In the genomic region with DNA sequence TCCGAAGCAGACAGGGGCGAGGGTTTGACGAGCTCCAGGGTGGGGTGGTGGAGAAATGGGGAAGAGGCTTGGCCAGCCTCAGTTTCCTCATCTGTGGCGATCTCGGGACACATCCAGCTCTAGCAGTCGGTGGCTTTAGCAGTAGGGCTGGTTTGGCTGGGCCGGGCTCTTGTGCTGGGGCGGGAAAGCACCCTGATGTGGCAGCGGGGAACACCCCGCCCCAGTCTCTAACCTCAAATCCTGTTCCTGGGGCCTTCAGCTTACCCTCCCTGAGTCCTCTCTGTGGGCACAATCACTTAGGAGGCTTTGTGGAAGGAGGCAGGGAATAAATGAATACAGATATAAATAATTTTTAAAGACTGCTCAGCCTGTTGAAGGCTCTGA, we compare ENCODE assay signal across 1 cellular context.
TF ChIP-seq lines count a peak whose summit lies in the region.

No MANE protein-coding gene starts in this region.

TF ChIP-seq in K562, 482 proteins besides CTCF, POLR2A, EP300 and RAD21 (continued from another document):
- TF ChIP-seq, protein P1, sequence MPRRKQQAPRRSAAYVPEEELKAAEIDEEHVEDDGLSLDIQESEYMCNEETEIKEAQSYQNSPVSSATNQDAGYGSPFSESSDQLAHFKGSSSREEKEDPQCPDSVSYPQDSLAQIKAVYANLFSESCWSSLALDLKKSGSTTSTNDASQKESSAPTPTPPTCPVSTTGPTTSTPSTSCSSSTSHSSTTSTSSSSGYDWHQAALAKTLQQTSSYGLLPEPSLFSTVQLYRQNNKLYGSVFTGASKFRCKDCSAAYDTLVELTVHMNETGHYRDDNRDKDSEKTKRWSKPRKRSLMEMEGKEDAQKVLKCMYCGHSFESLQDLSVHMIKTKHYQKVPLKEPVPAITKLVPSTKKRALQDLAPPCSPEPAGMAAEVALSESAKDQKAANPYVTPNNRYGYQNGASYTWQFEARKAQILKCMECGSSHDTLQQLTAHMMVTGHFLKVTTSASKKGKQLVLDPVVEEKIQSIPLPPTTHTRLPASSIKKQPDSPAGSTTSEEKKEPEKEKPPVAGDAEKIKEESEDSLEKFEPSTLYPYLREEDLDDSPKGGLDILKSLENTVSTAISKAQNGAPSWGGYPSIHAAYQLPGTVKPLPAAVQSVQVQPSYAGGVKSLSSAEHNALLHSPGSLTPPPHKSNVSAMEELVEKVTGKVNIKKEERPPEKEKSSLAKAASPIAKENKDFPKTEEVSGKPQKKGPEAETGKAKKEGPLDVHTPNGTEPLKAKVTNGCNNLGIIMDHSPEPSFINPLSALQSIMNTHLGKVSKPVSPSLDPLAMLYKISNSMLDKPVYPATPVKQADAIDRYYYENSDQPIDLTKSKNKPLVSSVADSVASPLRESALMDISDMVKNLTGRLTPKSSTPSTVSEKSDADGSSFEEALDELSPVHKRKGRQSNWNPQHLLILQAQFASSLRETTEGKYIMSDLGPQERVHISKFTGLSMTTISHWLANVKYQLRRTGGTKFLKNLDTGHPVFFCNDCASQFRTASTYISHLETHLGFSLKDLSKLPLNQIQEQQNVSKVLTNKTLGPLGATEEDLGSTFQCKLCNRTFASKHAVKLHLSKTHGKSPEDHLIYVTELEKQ (CRISPR knock-in tag; IDR thresholded peaks at IDR 0.05) = no peak
- 0 out of 2 replicates have a peak, but pooled peaks have one; percentile 40 for TF ChIP-seq ZFX (CRISPR knock-in tag; IDR thresholded peaks at IDR 0.05)
- TF ChIP-seq, protein P2, sequence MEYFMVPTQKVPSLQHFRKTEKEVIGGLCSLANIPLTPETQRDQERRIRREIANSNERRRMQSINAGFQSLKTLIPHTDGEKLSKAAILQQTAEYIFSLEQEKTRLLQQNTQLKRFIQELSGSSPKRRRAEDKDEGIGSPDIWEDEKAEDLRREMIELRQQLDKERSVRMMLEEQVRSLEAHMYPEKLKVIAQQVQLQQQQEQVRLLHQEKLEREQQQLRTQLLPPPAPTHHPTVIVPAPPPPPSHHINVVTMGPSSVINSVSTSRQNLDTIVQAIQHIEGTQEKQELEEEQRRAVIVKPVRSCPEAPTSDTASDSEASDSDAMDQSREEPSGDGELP (CRISPR knock-in tag; IDR thresholded peaks at IDR 0.05; ENCODE audit: borderline replicate concordance) = no peak
- no peak for TF ChIP-seq PHF20 (IDR thresholded peaks at IDR 0.05; ENCODE audit: partially characterized antibody)
- TF ChIP-seq, protein P3, sequence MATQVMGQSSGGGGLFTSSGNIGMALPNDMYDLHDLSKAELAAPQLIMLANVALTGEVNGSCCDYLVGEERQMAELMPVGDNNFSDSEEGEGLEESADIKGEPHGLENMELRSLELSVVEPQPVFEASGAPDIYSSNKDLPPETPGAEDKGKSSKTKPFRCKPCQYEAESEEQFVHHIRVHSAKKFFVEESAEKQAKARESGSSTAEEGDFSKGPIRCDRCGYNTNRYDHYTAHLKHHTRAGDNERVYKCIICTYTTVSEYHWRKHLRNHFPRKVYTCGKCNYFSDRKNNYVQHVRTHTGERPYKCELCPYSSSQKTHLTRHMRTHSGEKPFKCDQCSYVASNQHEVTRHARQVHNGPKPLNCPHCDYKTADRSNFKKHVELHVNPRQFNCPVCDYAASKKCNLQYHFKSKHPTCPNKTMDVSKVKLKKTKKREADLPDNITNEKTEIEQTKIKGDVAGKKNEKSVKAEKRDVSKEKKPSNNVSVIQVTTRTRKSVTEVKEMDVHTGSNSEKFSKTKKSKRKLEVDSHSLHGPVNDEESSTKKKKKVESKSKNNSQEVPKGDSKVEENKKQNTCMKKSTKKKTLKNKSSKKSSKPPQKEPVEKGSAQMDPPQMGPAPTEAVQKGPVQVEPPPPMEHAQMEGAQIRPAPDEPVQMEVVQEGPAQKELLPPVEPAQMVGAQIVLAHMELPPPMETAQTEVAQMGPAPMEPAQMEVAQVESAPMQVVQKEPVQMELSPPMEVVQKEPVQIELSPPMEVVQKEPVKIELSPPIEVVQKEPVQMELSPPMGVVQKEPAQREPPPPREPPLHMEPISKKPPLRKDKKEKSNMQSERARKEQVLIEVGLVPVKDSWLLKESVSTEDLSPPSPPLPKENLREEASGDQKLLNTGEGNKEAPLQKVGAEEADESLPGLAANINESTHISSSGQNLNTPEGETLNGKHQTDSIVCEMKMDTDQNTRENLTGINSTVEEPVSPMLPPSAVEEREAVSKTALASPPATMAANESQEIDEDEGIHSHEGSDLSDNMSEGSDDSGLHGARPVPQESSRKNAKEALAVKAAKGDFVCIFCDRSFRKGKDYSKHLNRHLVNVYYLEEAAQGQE (CRISPR knock-in tag; IDR thresholded peaks at IDR 0.05; ENCODE audit: low read depth) = no peak
- no peak for TF ChIP-seq NFYB (IDR thresholded peaks at IDR 0.05; ENCODE audit: extremely low read depth, insufficient read length)
- TF ChIP-seq ZKSCAN1 (IDR thresholded peaks at IDR 0.05; ENCODE audit: low read depth, low read length) = no peak
- TF ChIP-seq TRIM28 (IDR thresholded peaks at IDR 0.05) = 0 out of 2 replicates have a peak, but pooled peaks have one; percentile 2
- TF ChIP-seq SPI1 (IDR thresholded peaks at IDR 0.05; ENCODE audit: borderline replicate concordance, low read depth, low read length) = peak; percentile 42; the same call in 1 of the 2 replicates
- TF ChIP-seq HMG20A (CRISPR knock-in tag; conservative IDR thresholded peaks at IDR 0.05) = no peak
- no peak for TF ChIP-seq HDGF (IDR thresholded peaks at IDR 0.05)
- no peak for TF ChIP-seq BMI1 (IDR thresholded peaks at IDR 0.05; ENCODE audit: low read length)
- no peak for TF ChIP-seq ZNF263 (CRISPR knock-in tag; IDR thresholded peaks at IDR 0.05; ENCODE audit: borderline replicate concordance)
- TF ChIP-seq, protein P4, sequence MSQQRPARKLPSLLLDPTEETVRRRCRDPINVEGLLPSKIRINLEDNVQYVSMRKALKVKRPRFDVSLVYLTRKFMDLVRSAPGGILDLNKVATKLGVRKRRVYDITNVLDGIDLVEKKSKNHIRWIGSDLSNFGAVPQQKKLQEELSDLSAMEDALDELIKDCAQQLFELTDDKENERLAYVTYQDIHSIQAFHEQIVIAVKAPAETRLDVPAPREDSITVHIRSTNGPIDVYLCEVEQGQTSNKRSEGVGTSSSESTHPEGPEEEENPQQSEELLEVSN (IDR thresholded peaks at IDR 0.05; ENCODE audit: borderline replicate concordance in 1 of 2, extremely low read depth in 1 of 2, insufficient read depth in 1 of 2, insufficient read length in 1 of 2, low read depth in 1 of 2, low read length in 1 of 2, poor library complexity in 1 of 2, severe bottlenecking in 1 of 2) = peak in 1 of 2 experiments; percentile 60
- TF ChIP-seq ZNF830 (CRISPR knock-in tag; IDR thresholded peaks at IDR 0.05) = no peak
- no peak for TF ChIP-seq MTA2 (IDR thresholded peaks at IDR 0.05; ENCODE audit: low read depth)
- no peak for TF ChIP-seq ZNF699 (CRISPR knock-in tag; IDR thresholded peaks at IDR 0.05; ENCODE audit: insufficient replicate concordance)
- TF ChIP-seq SLC30A9 (CRISPR knock-in tag; IDR thresholded peaks at IDR 0.05) = no peak
- no peak for TF ChIP-seq MCM7 (IDR thresholded peaks at IDR 0.05)
- TF ChIP-seq CHCHD3 (CRISPR knock-in tag; IDR thresholded peaks at IDR 0.05) = no peak
- no peak for TF ChIP-seq TAF7 (tag; IDR thresholded peaks at IDR 0.05)
- no peak for TF ChIP-seq BRF1 (IDR thresholded peaks at IDR 0.05; ENCODE audit: borderline replicate concordance, extremely low read depth, insufficient read length)
- 0 out of 2 replicates have a peak, but pooled peaks have one; percentile 11 for TF ChIP-seq NCOA1 (IDR thresholded peaks at IDR 0.05; ENCODE audit: low read depth)
- TF ChIP-seq TBL1XR1 (IDR thresholded peaks at IDR 0.05; ENCODE audit: low read length in 2 of 2) = no peak
